In genomic region chr16:67657751-67658518, GRCh38 we compare ENCODE assay signal across 21 cellular contexts. TPM values are rescaled to one million over a fixed set of nuclear protein-coding genes. Genes with fewer than 3 reads are reported as not detected.
DNase-seq lines count a peak whose midpoint lies in the region; ATAC-seq, FAIRE-seq and TF ChIP-seq lines count a peak whose summit lies in the region.
"Had no signal": no experiment of that assay in that cellular context is flagged by ENCODE, and none has a peak within 500 bp of the region (broad histone marks: within the 10 kb centered on the region; RNA-seq: fewer than 3 reads in every experiment).

No MANE protein-coding gene starts in this region.

- peaks cover 18% of the 10 kb centered on the region for H3K4me1 Mint-ChIP-seq in activated naive CD8-positive, alpha-beta T cell (ENCODE audit: low read depth)
- peaks cover 18% of the 10 kb centered on the region for H3K4me1 Mint-ChIP-seq in activated naive CD8-positive, alpha-beta T cell treated with anti-CD3 and anti-CD28 coated beads, Interleukin-2, amount 50 U/mL, for 24 hours
- H3K4me1 Mint-ChIP-seq in stimulated activated naive B cell treated with anti-CD40 and anti-IgM and Interleukin-4, amounts not matched to agents 10 μg/mL and 1 μg/mL and 100 μg/mL, for 72 hours: peaks cover 19 to 47% of the 10 kb centered on the region in 2 donors

- TF ChIP-seq CTCF in RWPE1 (conservative IDR thresholded peaks at IDR 0.05; ENCODE audit: low read depth) (no peak), kidney (IDR thresholded peaks at IDR 0.05; ENCODE audit: borderline replicate concordance, extremely low read depth, insufficient read depth) (no peak)

- no peak overlapping the region for H3K9ac ChIP-seq in kidney (ENCODE audit: low read length in 2 of 2)
- H3K9ac ChIP-seq: GM23248 had no signal

- H3K9me3 Mint-ChIP-seq in activated naive CD8-positive, alpha-beta T cell (ENCODE audit: low read depth): no peaks in the 10 kb centered on the region
- H3K9me3 Mint-ChIP-seq in activated naive CD8-positive, alpha-beta T cell treated with anti-CD3 and anti-CD28 coated beads, Interleukin-2, amount 50 U/mL, for 24 hours: no peaks in the 10 kb centered on the region
- H3K9me3 Mint-ChIP-seq in stimulated activated naive B cell treated with anti-CD40 and anti-IgM and Interleukin-4, amounts not matched to agents 10 μg/mL and 1 μg/mL and 100 μg/mL, for 72 hours: no peaks in the 10 kb centered on the region

- no peaks in the 10 kb centered on the region for H3K36me3 Mint-ChIP-seq in activated naive CD8-positive, alpha-beta T cell
- H3K36me3 Mint-ChIP-seq in activated naive CD8-positive, alpha-beta T cell treated with anti-CD3 and anti-CD28 coated beads, Interleukin-2, amount 50 U/mL, for 24 hours (ENCODE audit: low read depth): peaks cover 12% of the 10 kb centered on the region
- peaks cover 20 to 21% of the 10 kb centered on the region in 2 donors for H3K36me3 Mint-ChIP-seq in stimulated activated naive B cell treated with anti-CD40 and anti-IgM and Interleukin-4, amounts not matched to agents 10 μg/mL and 1 μg/mL and 100 μg/mL, for 72 hours

- H3K9me3 ChIP-seq in kidney (ENCODE audit: control insufficient read depth in 1 of 2, low read length in 2 of 2): no peaks in the 10 kb centered on the region
- H3K9me3 ChIP-seq: colonic mucosa, thoracic aorta had no signal

- H3K27ac ChIP-seq in RWPE1 (peak overlapping the region; percentile 16; the same call in 1 of the 2 replicates), kidney (ENCODE audit: low read depth in 2 of 2, low read length in 2 of 2) (no peak overlapping the region)
- H3K27ac ChIP-seq: colonic mucosa, GM23248, thoracic aorta had no signal

- CTCF ChIA-PET in RWPE1 (lab: Yijun Ruan, JAX): interaction anchor here (0.6 to 1.2 kb wide), 3 partner anchors 12 to 192 kb away, joined by 3 to 4 read pairs (median 4); no protein-coding TSS in a partner anchor

- intact Hi-C loops in kidney (cut with DNase I): no loop called here
- intact Hi-C loops in posterior vena cava (cut with DNase I): no loop called here

- peak overlapping the region; percentile 46 for H3K27ac Mint-ChIP-seq in activated naive CD8-positive, alpha-beta T cell
- no peak overlapping the region for H3K27ac Mint-ChIP-seq in activated naive CD8-positive, alpha-beta T cell treated with anti-CD3 and anti-CD28 coated beads, Interleukin-2, amount 50 U/mL, for 24 hours
- peak overlapping the region; percentile 63 for H3K27ac Mint-ChIP-seq in stimulated activated naive B cell treated with anti-CD40 and anti-IgM and Interleukin-4, amounts not matched to agents 10 μg/mL and 1 μg/mL and 100 μg/mL, for 72 hours

- H3K4me1 ChIP-seq in kidney (ENCODE audit: control insufficient read depth in 1 of 2, insufficient read depth in 1 of 2, low read depth in 1 of 2, low read length in 2 of 2): peaks cover 3 to 23% of the 10 kb centered on the region in 2 donors

- no peak for ATAC-seq in activated naive CD8-positive, alpha-beta T cell treated with anti-CD3 and anti-CD28 coated beads, Interleukin-2, amount 50 U/mL, for 24 hours
- ATAC-seq in stimulated activated naive B cell treated with anti-CD40 and anti-IgM and Interleukin-4, amounts not matched to agents 10 μg/mL and 1 μg/mL and 100 μg/mL, for 72 hours (replicated peaks): no peak
- ATAC-seq in GM21619 (IDR thresholded peaks at IDR 0.05; ENCODE audit: unreplicated experiment): no peak

- H3K4me3 Mint-ChIP-seq in activated naive CD8-positive, alpha-beta T cell: peak overlapping the region; percentile 94
- H3K4me3 Mint-ChIP-seq in activated naive CD8-positive, alpha-beta T cell treated with anti-CD3 and anti-CD28 coated beads, Interleukin-2, amount 50 U/mL, for 24 hours: no peak overlapping the region
- peak overlapping the region; percentile 28 to 87 for H3K4me3 Mint-ChIP-seq in stimulated activated naive B cell treated with anti-CD40 and anti-IgM and Interleukin-4, amounts not matched to agents 10 μg/mL and 1 μg/mL and 100 μg/mL, for 72 hours

- no peak overlapping the region for H3K4me3 ChIP-seq in kidney (ENCODE audit: low read length in 2 of 2)
- H3K4me3 ChIP-seq: colonic mucosa, thoracic aorta had no signal

- DNase-seq in activated naive CD8-positive, alpha-beta T cell treated with anti-CD3 and anti-CD28 coated beads, Interleukin-2, amount 50 U/mL, for 24 hours: no peak
- DNase-seq in RWPE1 (ENCODE audit: low spot score) (no peak), kidney (peak; percentile 73), RCC 7860 (ENCODE audit: low spot score) (no peak), posterior vena cava (ENCODE audit: low spot score) (no peak)
- DNase-seq in stimulated activated naive B cell treated with anti-CD40 and anti-IgM and Interleukin-4, amounts not matched to agents 10 μg/mL and 1 μg/mL and 100 μg/mL, for 72 hours: no peak
- DNase-seq: activated CD4-positive, CD25-positive, alpha-beta regulatory T cell treated with anti-CD3 and anti-CD28 coated beads, Interleukin-2, amount 50 U/mL, for 72 hours; colonic mucosa; DMS153; GM23248; hypothalamus; kidney glomerular epithelial cell; NCI-H2081; NCI-H524; occipital lobe; Right ventricle myocardium superior; stimulated activated CD4-positive, alpha-beta T cell treated with anti-CD3 and anti-CD28 coated beads, Interleukin-2, amount 100 ng/mL, for 24 hours had no signal

- peaks cover 0 to 3% of the 10 kb centered on the region in 2 donors for H3K36me3 ChIP-seq in kidney (ENCODE audit: control insufficient read depth in 1 of 2, insufficient read depth in 2 of 2, low read length in 2 of 2)
- H3K36me3 ChIP-seq: colonic mucosa had no signal

- POLR2A ChIA-PET in RWPE1 (lab: Yijun Ruan, JAX; ENCODE audit: low non-redundant PET): no interaction called here

- H3K27me3 Mint-ChIP-seq in activated naive CD8-positive, alpha-beta T cell: no peaks in the 10 kb centered on the region
- no peaks in the 10 kb centered on the region for H3K27me3 Mint-ChIP-seq in activated naive CD8-positive, alpha-beta T cell treated with anti-CD3 and anti-CD28 coated beads, Interleukin-2, amount 50 U/mL, for 24 hours
- H3K27me3 Mint-ChIP-seq in stimulated activated naive B cell treated with anti-CD40 and anti-IgM and Interleukin-4, amounts not matched to agents 10 μg/mL and 1 μg/mL and 100 μg/mL, for 72 hours: no peaks in the 10 kb centered on the region

- FAIRE-seq in kidney (lab: Jason Lieb, UNC) (no peak), RCC 7860 (lab: Jason Lieb, UNC) (no peak)
- FAIRE-seq: GM18507 had no signal

RNA-seq across cellular contexts. Expression of gene ACD, which starts 2.1 kb away (rescaled TPM):
- total RNA-seq in kidney (15.2 TPM), posterior vena cava (10 to 100 TPM; 13.3 to 16.0 TPM)
- polyA plus RNA-seq in kidney (ENCODE audit: insufficient read depth, low read depth, low replicate concordance): 20.0 TPM

RNA-seq across cellular contexts. Expression of gene PARD6A, which starts 2.8 kb away (rescaled TPM):
- total RNA-seq in kidney (6.1 TPM), posterior vena cava (1 to 10 TPM; 2.9 to 4.6 TPM)
- polyA plus RNA-seq in kidney (ENCODE audit: insufficient read depth, low read depth, low replicate concordance): 17.1 TPM

RNA-seq across cellular contexts. Expression of gene ENKD1, which starts 8.6 kb away (rescaled TPM):
- total RNA-seq in kidney (30.2 TPM), posterior vena cava (10 to 100 TPM; 12.2 to 12.6 TPM)
- 38.3 TPM for polyA plus RNA-seq in kidney (ENCODE audit: insufficient read depth, low read depth, low replicate concordance)

RNA-seq across cellular contexts. Expression of gene C16orf86, which starts 8.7 kb away (rescaled TPM):
- 6.6 TPM for total RNA-seq in kidney
- 11.2 TPM for polyA plus RNA-seq in kidney (ENCODE audit: insufficient read depth, low read depth, low replicate concordance)
- 1 to 10 TPM; 2.7 to 4.8 TPM for total RNA-seq in posterior vena cava

RNA-seq across cellular contexts. Expression of gene CARMIL2, which starts 13.0 kb away (rescaled TPM):
- total RNA-seq in kidney (7.1 TPM), posterior vena cava (1 to 10 TPM in 1 of 2 donors, under 1 TPM in 1; 0.67 to 1.8 TPM)
- polyA plus RNA-seq in kidney (ENCODE audit: insufficient read depth, low read depth, low replicate concordance): 0.30 TPM
- total RNA-seq: GM23248 had no signal
